Comparison of ENCODE assay signal across 18 cellular contexts in the genomic region with DNA sequence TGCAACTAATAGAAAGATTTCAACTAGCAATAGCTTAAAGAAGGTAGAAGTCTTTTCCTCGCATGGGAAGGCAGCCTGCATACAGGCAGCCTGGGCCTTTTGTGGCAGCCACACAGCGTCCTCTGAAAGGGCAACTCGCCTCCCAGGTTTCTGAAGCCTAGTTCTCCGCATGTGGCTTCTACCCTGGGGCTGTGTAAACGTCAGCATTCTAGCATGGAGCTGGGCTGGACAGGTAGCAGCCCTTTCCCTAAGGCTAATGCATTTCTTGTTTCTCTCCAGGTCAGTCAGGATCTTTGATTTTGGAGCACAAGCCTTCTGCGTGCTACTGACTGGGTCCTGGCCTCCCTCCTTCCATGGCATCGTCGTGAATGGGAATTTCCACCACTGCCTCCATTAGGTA.
"Had no signal": no experiment of that assay in that cellular context is flagged by ENCODE, and none has a peak within 500 bp of the region (broad histone marks: within the 10 kb centered on the region; RNA-seq: fewer than 3 reads in every experiment).

No MANE protein-coding gene starts in this region.

- H3K9me3 Mint-ChIP-seq: mesothelial cell of epicardium; natural killer cell treated with Interleukin-12 subunit alpha and Interleukin-12 subunit beta and Interleukin-15 and Interleukin-18, amount 100 ng/mL, for 72 hours had no signal

- H3K9me3 ChIP-seq: colonic mucosa, spleen, stomach, thoracic aorta, transverse colon had no signal

- H3K79me2 ChIP-seq: hepatocyte had no signal

- H3K4me3 Mint-ChIP-seq: mesothelial cell of epicardium; natural killer cell treated with Interleukin-12 subunit alpha and Interleukin-12 subunit beta and Interleukin-15 and Interleukin-18, amount 100 ng/mL, for 72 hours had no signal

- DNase-seq: colonic mucosa; dermis blood vessel endothelial cell; erythroblast; foreskin melanocyte; spleen; stimulated activated CD4-positive, alpha-beta T cell treated with anti-CD3 and anti-CD28 coated beads, Interleukin-15, amount 100 ng/mL, for 24 hours; stimulated activated CD4-positive, alpha-beta T cell treated with anti-CD3 and anti-CD28 coated beads, Interleukin-1b, Interleukin-23, amount 100 ng/mL, for 48 hours; stimulated activated CD4-positive, alpha-beta T cell treated with anti-CD3 and anti-CD28 coated beads, Interleukin-4, amount 100 ng/mL, for 4 hours; stimulated activated naive CD4-positive, alpha-beta T cell; stomach; substantia nigra; transverse colon had no signal

- H3K27ac ChIP-seq: colonic mucosa, hepatocyte, spleen, stomach, thoracic aorta, transverse colon had no signal

- H3K4me1 Mint-ChIP-seq: mesothelial cell of epicardium had no signal

- H3K27me3 ChIP-seq: colonic mucosa, hepatocyte, stomach, transverse colon had no signal

- H2AFZ ChIP-seq: hepatocyte had no signal

- H3K4me2 ChIP-seq: hepatocyte had no signal

- H3K36me3 ChIP-seq: colonic mucosa, spleen, stomach, thoracic aorta, transverse colon had no signal

- ATAC-seq: left lobe of liver, sciatic nerve had no signal

- H3K4me3 ChIP-seq: colonic mucosa, hepatocyte, spleen, stomach, thoracic aorta, transverse colon had no signal

- H3K36me3 Mint-ChIP-seq: mesothelial cell of epicardium; natural killer cell treated with Interleukin-12 subunit alpha and Interleukin-12 subunit beta and Interleukin-15 and Interleukin-18, amount 100 ng/mL, for 72 hours had no signal

- H3K4me1 ChIP-seq: colonic mucosa, spleen, stomach, transverse colon had no signal

- H3K27ac Mint-ChIP-seq: mesothelial cell of epicardium; natural killer cell treated with Interleukin-12 subunit alpha and Interleukin-12 subunit beta and Interleukin-15 and Interleukin-18, amount 100 ng/mL, for 72 hours had no signal
